ENCODE assay signal across 23 cellular contexts in the genomic region with DNA sequence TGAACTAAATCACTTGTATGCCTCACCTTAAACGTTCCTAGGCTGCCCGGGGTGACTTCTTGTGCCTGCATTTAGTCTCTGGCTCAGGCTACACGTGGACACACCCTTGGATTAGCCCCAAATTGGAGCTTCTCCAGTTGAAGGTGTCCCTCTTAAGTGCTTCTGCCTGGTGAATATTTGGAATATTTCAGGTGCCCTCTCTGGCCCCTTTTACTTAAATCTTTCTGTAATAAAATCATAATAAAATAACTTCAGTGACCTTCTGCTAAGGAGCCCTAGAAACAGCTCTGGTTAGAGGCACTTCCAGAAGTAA.
A peak's percentile ranks its signal among the peaks of the same experiment; 100 is the strongest.
DNase-seq lines count a peak whose midpoint lies in the region; ATAC-seq and TF ChIP-seq lines count a peak whose summit lies in the region.
"Had no signal": no experiment of that assay in that cellular context is flagged by ENCODE, and none has a peak within 500 bp of the region (broad histone marks: within the 10 kb centered on the region; RNA-seq: fewer than 3 reads in every experiment).

No MANE protein-coding gene starts in this region.

- H3K23ac ChIP-seq in mesenchymal stem cell (ENCODE audit: low read length in 2 of 2): no peak overlapping the region

- H3K36me3 Mint-ChIP-seq in HFFc6 (ENCODE audit: low read depth): no peaks in the 10 kb centered on the region
- no peaks in the 10 kb centered on the region for H3K36me3 Mint-ChIP-seq in chondrocyte (ENCODE audit: low read depth)
- no peaks in the 10 kb centered on the region for H3K36me3 Mint-ChIP-seq in activated CD8-positive, alpha-beta T cell treated with anti-CD3 and anti-CD28 coated beads, Interleukin-2, amount 10 ng/mL, durations not matched to agents 7 days and 5 days (ENCODE audit: low read depth)
- H3K36me3 Mint-ChIP-seq: memory B cell; naive thymus-derived CD8-positive, alpha-beta T cell had no signal

- DNase-seq in HFFc6 (no peak), chondrocyte (ENCODE audit: low spot score) (no peak), mesenchymal stem cell (no peak), stomach (no peak), occipital lobe (lab: John Stamatoyannopoulos, UW) (no peak), head of caudate nucleus (no peak), right lobe of liver (no peak)
- no peak for DNase-seq in activated CD8-positive, alpha-beta T cell treated with anti-CD3 and anti-CD28 coated beads, Interleukin-2, amount 10 ng/mL, durations not matched to agents 7 days and 5 days
- DNase-seq: activated CD4-positive, alpha-beta T cell treated with anti-CD3 and anti-CD28 coated beads, Interleukin-2, amount 10 ng/mL, durations not matched to agents 7 days and 5 days; activated CD8-positive, alpha-beta memory T cell treated with anti-CD3 and anti-CD28 coated beads, Interleukin-2, amount 50 U/mL, for 4 hours; activated gamma-delta T cell; DMS79 treated with DMSO at 0.1 percent for 48 hours; effector memory CD4-positive, alpha-beta T cell; hippocampal formation; KBM-7; naive thymus-derived CD8-positive, alpha-beta T cell; NCI-H1092; NCI-H524; SHP77 treated with DMSO at 0.1 percent for 48 hours had no signal

- peak overlapping the region; percentile 53 for H4K8ac ChIP-seq in mesenchymal stem cell (ENCODE audit: low read length)

- H3K4me1 Mint-ChIP-seq in HFFc6 (ENCODE audit: low read depth): peaks cover 40% of the 10 kb centered on the region
- H3K4me1 Mint-ChIP-seq in chondrocyte (ENCODE audit: low read depth): peaks cover 51% of the 10 kb centered on the region
- H3K4me1 Mint-ChIP-seq in activated CD8-positive, alpha-beta T cell treated with anti-CD3 and anti-CD28 coated beads, Interleukin-2, amount 10 ng/mL, durations not matched to agents 7 days and 5 days (ENCODE audit: low read depth): peaks cover 16% of the 10 kb centered on the region

- H3K27ac ChIP-seq in mesenchymal stem cell (ENCODE audit: low read length, poor library complexity, severe bottlenecking) (no peak overlapping the region), stomach (peak overlapping the region in 4 of 5 donors; percentile 1 to 67 (median 41)), right lobe of liver (no peak overlapping the region)

- no peak for TF ChIP-seq EP300 in stomach (IDR thresholded peaks at IDR 0.05)

- H3K27me3 ChIP-seq in mesenchymal stem cell (ENCODE audit: control insufficient read depth in 1 of 2, insufficient read depth in 1 of 2, low read length in 2 of 2) (no peaks in the 10 kb centered on the region), stomach (no peaks in the 10 kb centered on the region), right lobe of liver (no peaks in the 10 kb centered on the region)

- H2BK120ac ChIP-seq in mesenchymal stem cell (ENCODE audit: low read depth, low read length): no peak overlapping the region

- no peak overlapping the region for H4K91ac ChIP-seq in mesenchymal stem cell (ENCODE audit: low read length)

- H3K4me3 Mint-ChIP-seq in HFFc6: no peak overlapping the region
- H3K4me3 Mint-ChIP-seq in chondrocyte (ENCODE audit: unreplicated experiment): no peak overlapping the region
- no peak overlapping the region for H3K4me3 Mint-ChIP-seq in activated CD8-positive, alpha-beta T cell treated with anti-CD3 and anti-CD28 coated beads, Interleukin-2, amount 10 ng/mL, durations not matched to agents 7 days and 5 days
- H3K4me3 Mint-ChIP-seq: activated CD4-positive, alpha-beta T cell treated with anti-CD3 and anti-CD28 coated beads, Interleukin-2, amount 10 ng/mL, durations not matched to agents 7 days and 5 days; memory B cell; naive thymus-derived CD8-positive, alpha-beta T cell; T-helper 1 cell treated with Interleukin-12 subunit alpha and Interleukin-12 subunit beta and Interleukin-4 antibody, amounts not matched to agents 30 μg/mL and 1 μg/mL, for 36 hours had no signal

- no peaks in the 10 kb centered on the region for H3K36me3 ChIP-seq in mesenchymal stem cell (ENCODE audit: control insufficient read depth in 1 of 2, insufficient read depth in 2 of 2, low read depth in 1 of 2, low read length in 2 of 2)
- no peaks in the 10 kb centered on the region for H3K36me3 ChIP-seq in stomach
- no peaks in the 10 kb centered on the region for H3K36me3 ChIP-seq in right lobe of liver
- H3K36me3 ChIP-seq: thoracic aorta had no signal

- CTCF ChIA-PET in activated CD8-positive, alpha-beta T cell treated with anti-CD3 and anti-CD28 coated beads, Interleukin-2, amount 10 ng/mL, durations not matched to agents 7 days and 5 days (lab: Charles Lee): no interaction called here

- TF ChIP-seq CTCF in HFFc6 (IDR thresholded peaks at IDR 0.05) (no peak), chondrocyte (IDR thresholded peaks at IDR 0.05) (no peak), stomach (IDR thresholded peaks at IDR 0.05) (no peak), right lobe of liver (IDR thresholded peaks at IDR 0.05) (no peak)

- H3K9me3 Mint-ChIP-seq in HFFc6: no peaks in the 10 kb centered on the region
- no peaks in the 10 kb centered on the region for H3K9me3 Mint-ChIP-seq in chondrocyte (ENCODE audit: low read depth)
- no peaks in the 10 kb centered on the region for H3K9me3 Mint-ChIP-seq in activated CD8-positive, alpha-beta T cell treated with anti-CD3 and anti-CD28 coated beads, Interleukin-2, amount 10 ng/mL, durations not matched to agents 7 days and 5 days (ENCODE audit: insufficient read depth)
- H3K9me3 Mint-ChIP-seq: activated CD4-positive, alpha-beta T cell treated with anti-CD3 and anti-CD28 coated beads, Interleukin-2, amount 10 ng/mL, durations not matched to agents 7 days and 5 days; memory B cell; naive thymus-derived CD8-positive, alpha-beta T cell; T-helper 1 cell treated with Interleukin-12 subunit alpha and Interleukin-12 subunit beta and Interleukin-4 antibody, amounts not matched to agents 30 μg/mL and 1 μg/mL, for 36 hours had no signal

- POLR2A ChIA-PET in activated CD8-positive, alpha-beta T cell treated with anti-CD3 and anti-CD28 coated beads, Interleukin-2, amount 10 ng/mL, durations not matched to agents 7 days and 5 days (lab: Charles Lee): no interaction called here

- H2BK15ac ChIP-seq in mesenchymal stem cell (ENCODE audit: low read depth, poor library complexity, severe bottlenecking): no peak overlapping the region

- H3K4me1 ChIP-seq in mesenchymal stem cell (ENCODE audit: control insufficient read depth, insufficient read depth, low read depth, low read length): peaks cover 2% of the 10 kb centered on the region
- H3K4me1 ChIP-seq in stomach: peaks cover 7 to 62% (median 39%) of the 10 kb centered on the region in 4 donors
- H3K4me1 ChIP-seq in right lobe of liver: peaks cover 0 to 17% (median 8%) of the 10 kb centered on the region in 4 donors

- WGBS in mesenchymal stem cell: 59% methylated on average over 3 of the region's 3 CpGs
- WGBS in stomach, 5 donors: 8 to 25% (median 13%) methylated on average over 3 of the region's 3 CpGs
- 33% methylated on average over 3 of the region's 3 CpGs for WGBS in right lobe of liver (ENCODE audit: insufficient coverage, low coverage, low lambda C conversion rate, missing lambda C conversion rate)

- H2BK5ac ChIP-seq in mesenchymal stem cell (ENCODE audit: low read depth, low read length, poor library complexity, severe bottlenecking): no peak overlapping the region

- H3K14ac ChIP-seq in mesenchymal stem cell (ENCODE audit: low read length in 2 of 2): no peak overlapping the region

- H3K18ac ChIP-seq in mesenchymal stem cell (ENCODE audit: low read depth in 1 of 2, low read length in 2 of 2): no peak overlapping the region

- no peaks in the 10 kb centered on the region for H3K79me1 ChIP-seq in mesenchymal stem cell (replicated peaks; ENCODE audit: low read length, poor library complexity, severe bottlenecking)

- no peak for ATAC-seq in activated CD8-positive, alpha-beta T cell treated with anti-CD3 and anti-CD28 coated beads, Interleukin-2, amount 10 ng/mL, durations not matched to agents 7 days and 5 days
- no peak for ATAC-seq in right lobe of liver
- ATAC-seq: naive thymus-derived CD8-positive, alpha-beta T cell had no signal

- no peak overlapping the region for H3K4me2 ChIP-seq in mesenchymal stem cell (ENCODE audit: low read length, poor library complexity, severe bottlenecking)

- TF ChIP-seq POLR2A in stomach (IDR thresholded peaks at IDR 0.05): no peak
- no peak for TF ChIP-seq POLR2A in right lobe of liver (IDR thresholded peaks at IDR 0.05)

- intact Hi-C loops in stomach (cut with DNase I; ENCODE audit: low total_unique reads) (no loop called here), head of caudate nucleus (cut with DNase I) (loop anchor here (5.0 kb wide), 1 partner anchor 136 kb away; no protein-coding TSS in a partner anchor), right lobe of liver (cut with DNase I) (loop anchor here in 1 of 2 donors (10.0 kb wide), 1 partner anchor 64 kb away; no protein-coding TSS in a partner anchor)

- H3K27ac Mint-ChIP-seq in HFFc6 (peak overlapping the region; percentile 17; the same call in 1 of the 2 replicates), chondrocyte (ENCODE audit: unreplicated experiment) (peak overlapping the region; percentile 67)
- H3K27ac Mint-ChIP-seq in activated CD8-positive, alpha-beta T cell treated with anti-CD3 and anti-CD28 coated beads, Interleukin-2, amount 10 ng/mL, durations not matched to agents 7 days and 5 days: no peak overlapping the region
- H3K27ac Mint-ChIP-seq: activated CD4-positive, alpha-beta T cell treated with anti-CD3 and anti-CD28 coated beads, Interleukin-2, amount 10 ng/mL, durations not matched to agents 7 days and 5 days; memory B cell; progenitor cell of endocrine pancreas; T-helper 1 cell treated with Interleukin-12 subunit alpha and Interleukin-12 subunit beta and Interleukin-4 antibody, amounts not matched to agents 30 μg/mL and 1 μg/mL, for 36 hours had no signal

- H3K27me3 Mint-ChIP-seq in HFFc6 (ENCODE audit: insufficient read depth): peaks cover 6% of the 10 kb centered on the region; the same call in 1 of the 2 replicates
- no peaks in the 10 kb centered on the region for H3K27me3 Mint-ChIP-seq in chondrocyte (ENCODE audit: low read depth)
- H3K27me3 Mint-ChIP-seq in activated CD8-positive, alpha-beta T cell treated with anti-CD3 and anti-CD28 coated beads, Interleukin-2, amount 10 ng/mL, durations not matched to agents 7 days and 5 days (ENCODE audit: low read depth): peaks cover 2% of the 10 kb centered on the region
- H3K27me3 Mint-ChIP-seq: activated CD4-positive, alpha-beta T cell treated with anti-CD3 and anti-CD28 coated beads, Interleukin-2, amount 10 ng/mL, durations not matched to agents 7 days and 5 days; naive thymus-derived CD8-positive, alpha-beta T cell had no signal

- H2AFZ ChIP-seq in mesenchymal stem cell (ENCODE audit: low read depth, low read length): no peak overlapping the region

- H2BK12ac ChIP-seq in mesenchymal stem cell (ENCODE audit: low read length in 2 of 2): peak overlapping the region in 1 of 2 experiments; percentile 32

- H3K9ac ChIP-seq in mesenchymal stem cell (ENCODE audit: low read length): peak overlapping the region; percentile 19

- no peak overlapping the region for H3K4ac ChIP-seq in mesenchymal stem cell (ENCODE audit: low read depth in 1 of 2, low read length in 2 of 2)

- H3K9me3 ChIP-seq in mesenchymal stem cell (ENCODE audit: control insufficient read depth, low read length) (no peaks in the 10 kb centered on the region), stomach (no peaks in the 10 kb centered on the region), right lobe of liver (no peaks in the 10 kb centered on the region)
- H3K9me3 ChIP-seq: thoracic aorta had no signal

- H3K4me3 ChIP-seq in mesenchymal stem cell (ENCODE audit: insufficient read depth in 1 of 2, low read depth in 1 of 2, low read length in 2 of 2): no peak overlapping the region
- no peak overlapping the region for H3K4me3 ChIP-seq in stomach
- no peak overlapping the region for H3K4me3 ChIP-seq in right lobe of liver
- H3K4me3 ChIP-seq: thoracic aorta had no signal

- H2AK5ac ChIP-seq in mesenchymal stem cell (ENCODE audit: low read length, severe bottlenecking): no peak overlapping the region

Comparison
In these comparisons a context has a peak if more than half of its experiments do, and no peak if none do; other contexts are left out.
1. H3K27ac ChIP-seq: peak in stomach (4 of 5); none in mesenchymal stem cell (single experiment) and right lobe of liver (0 of 3).